21 cellular contexts compared by ENCODE assay signal in genomic region chr4:20393486-20394100, GRCh38.
DNase-seq lines count a peak whose midpoint lies in the region; ATAC-seq and TF ChIP-seq lines count a peak whose summit lies in the region.
"Had no signal": no experiment of that assay in that cellular context is flagged by ENCODE, and none has a peak within 500 bp of the region (broad histone marks: within the 10 kb centered on the region; RNA-seq: fewer than 3 reads in every experiment).

No MANE protein-coding gene starts in this region.

- peak; percentile 54 for DNase-seq in A673 (ENCODE audit: low spot score)
- DNase-seq in GM23338 (ENCODE audit: low spot score), result no peak
- no peak for DNase-seq in adipocyte (ENCODE audit: low read depth)
- no peak for DNase-seq in body of pancreas
- no peak for DNase-seq in activated T-helper 2 cell treated with anti-CD3 and anti-CD28 coated beads, Interferon-gamma antibody, Interleukin-2, Interleukin-4, amounts not matched to agents 10 μg/mL and 5 μg/mL and 100 μg/mL, durations not matched to agents 14 hours and 24 hours and 36 hours (ENCODE audit: low spot score)
- no peak for DNase-seq in heart left ventricle
- DNase-seq: ACHN; activated CD4-positive, alpha-beta T cell treated with anti-CD3 and anti-CD28 coated beads for 36 hours; cortex of kidney; DMS 273 treated with DMSO at 0.1 percent for 48 hours; kidney; NCI-H1105; NCI-H524 treated with DMSO at 0.1 percent for 48 hours; Right ventricle myocardium superior; stimulated activated CD4-positive, alpha-beta T cell treated with anti-CD3 and anti-CD28 coated beads, Interleukin-15, amount 100 ng/mL, for 24 hours; T-cell had no signal

- H3K4me1 Mint-ChIP-seq in GM23338, result peaks cover 18% of the 10 kb centered on the region
- H3K4me1 Mint-ChIP-seq in activated T-helper 2 cell treated with anti-CD3 and anti-CD28 coated beads, Interferon-gamma antibody, Interleukin-2, Interleukin-4, amounts not matched to agents 10 μg/mL and 5 μg/mL and 100 μg/mL, durations not matched to agents 14 hours and 24 hours and 36 hours (ENCODE audit: low read depth), result no peaks in the 10 kb centered on the region
- H3K4me1 Mint-ChIP-seq: activated CD4-positive, alpha-beta T cell treated with anti-CD3 and anti-CD28 coated beads for 36 hours; T-cell had no signal

- no peaks in the 10 kb centered on the region for H3K36me3 Mint-ChIP-seq in GM23338 (ENCODE audit: low read depth)
- H3K36me3 Mint-ChIP-seq in activated T-helper 2 cell treated with anti-CD3 and anti-CD28 coated beads, Interferon-gamma antibody, Interleukin-2, Interleukin-4, amounts not matched to agents 10 μg/mL and 5 μg/mL and 100 μg/mL, durations not matched to agents 14 hours and 24 hours and 36 hours (ENCODE audit: low read depth), result no peaks in the 10 kb centered on the region
- H3K36me3 Mint-ChIP-seq: activated naive CD4-positive, alpha-beta T cell treated with anti-CD3 and anti-CD28 coated beads, Interleukin-2, amount 50 U/mL, for 72 hours; brain; T-cell had no signal

- BruUV-seq in A673 (replicated peaks; lab: Mats Ljungman, UMichigan), result no TSS peak

- ATAC-seq in GM23338 (no peak), body of pancreas (no peak), heart left ventricle (no peak), HG02642 (IDR thresholded peaks at IDR 0.05; ENCODE audit: poor library complexity, unreplicated experiment) (no peak)
- ATAC-seq: activated CD4-positive, alpha-beta T cell treated with anti-CD3 and anti-CD28 coated beads for 36 hours; activated naive CD4-positive, alpha-beta T cell treated with anti-CD3 and anti-CD28 coated beads, Interleukin-2, amount 50 U/mL, for 72 hours; T-cell had no signal

- no peaks in the 10 kb centered on the region for H3K9me2 ChIP-seq in GM23338 (ENCODE audit: insufficient read depth)

- no peak overlapping the region for H3K4me2 ChIP-seq in GM23338

- 58 to 66% methylated on average over 5 of the region's 5 CpGs for WGBS in body of pancreas, 2 donors
- WGBS in heart left ventricle, 4 donors, result 69 to 77% (median 74%) methylated on average over 5 of the region's 5 CpGs

- no peaks in the 10 kb centered on the region for H3K27me3 Mint-ChIP-seq in GM23338 (ENCODE audit: insufficient read depth, low read depth, poor library complexity)
- no peaks in the 10 kb centered on the region for H3K27me3 Mint-ChIP-seq in activated T-helper 2 cell treated with anti-CD3 and anti-CD28 coated beads, Interferon-gamma antibody, Interleukin-2, Interleukin-4, amounts not matched to agents 10 μg/mL and 5 μg/mL and 100 μg/mL, durations not matched to agents 14 hours and 24 hours and 36 hours (ENCODE audit: low read depth)
- H3K27me3 Mint-ChIP-seq: activated CD4-positive, alpha-beta T cell treated with anti-CD3 and anti-CD28 coated beads for 36 hours; brain; T-cell had no signal

- H3K4me3 ChIP-seq in A673 (ENCODE audit: low read depth, low read length, poor library complexity, severe bottlenecking) (no peak overlapping the region), GM23338 (no peak overlapping the region), adipocyte (ENCODE audit: low read length) (peak overlapping the region; percentile 24), body of pancreas (no peak overlapping the region), heart left ventricle (no peak overlapping the region)
- H3K4me3 ChIP-seq: right atrium auricular region had no signal

- H3K36me3 ChIP-seq in A673 (ENCODE audit: insufficient read depth, low read length, poor library complexity, severe bottlenecking) (no peaks in the 10 kb centered on the region), GM23338 (ENCODE audit: insufficient read depth) (no peaks in the 10 kb centered on the region), adipocyte (ENCODE audit: control insufficient read depth, insufficient read depth, low read length, severe bottlenecking) (no peaks in the 10 kb centered on the region), body of pancreas (replicated peaks in 1 of 2; ENCODE audit: insufficient read depth in 1 of 2, low read depth in 2 of 2) (no peaks in the 10 kb centered on the region), heart left ventricle (no peaks in the 10 kb centered on the region)
- H3K36me3 ChIP-seq: right atrium auricular region had no signal

- no peak for TF ChIP-seq CTCF in A673 (conservative IDR thresholded peaks at IDR 0.05; ENCODE audit: low read depth, low read length)
- no peak for TF ChIP-seq CTCF in GM23338 (conservative IDR thresholded peaks at IDR 0.05; ENCODE audit: low read depth in 2 of 2)
- no peak for TF ChIP-seq CTCF in body of pancreas (IDR thresholded peaks at IDR 0.05)
- no peak for TF ChIP-seq CTCF in heart left ventricle (IDR thresholded peaks at IDR 0.05)

- POLR2A ChIA-PET in A673 (lab: Charles Lee; ENCODE audit: low non-redundant PET), result no interaction called here

- peaks cover 18% of the 10 kb centered on the region for H3K4me1 ChIP-seq in A673 (ENCODE audit: insufficient read depth, low read length, poor library complexity, severe bottlenecking)
- peaks cover 5% of the 10 kb centered on the region for H3K4me1 ChIP-seq in GM23338 (ENCODE audit: insufficient read depth)
- H3K4me1 ChIP-seq in adipocyte (ENCODE audit: control insufficient read depth, insufficient read depth, low read length), result peaks cover 15% of the 10 kb centered on the region
- H3K4me1 ChIP-seq in body of pancreas, result no peaks in the 10 kb centered on the region
- no peaks in the 10 kb centered on the region for H3K4me1 ChIP-seq in heart left ventricle
- H3K4me1 ChIP-seq: right atrium auricular region had no signal

- no peaks in the 10 kb centered on the region for H3K9me3 ChIP-seq in A673 (ENCODE audit: low read depth, low read length, poor library complexity, severe bottlenecking)
- H3K9me3 ChIP-seq in adipocyte (ENCODE audit: control insufficient read depth, low read length), result no peaks in the 10 kb centered on the region
- H3K9me3 ChIP-seq in body of pancreas, result no peaks in the 10 kb centered on the region
- no peaks in the 10 kb centered on the region for H3K9me3 ChIP-seq in heart left ventricle
- H3K9me3 ChIP-seq: right atrium auricular region had no signal

- CTCF ChIA-PET in A673 (lab: Charles Lee), result no interaction called here

- intact Hi-C loops in A673 (cut with micrococcal nuclease; ENCODE audit: unreplicated experiment) (no loop called here), body of pancreas (cut with DNase I) (no loop called here), heart left ventricle (cut with DNase I) (no loop called here)
- intact Hi-C loops in activated T-helper 2 cell treated with anti-CD3 and anti-CD28 coated beads, Interferon-gamma antibody, Interleukin-2, Interleukin-4, amounts not matched to agents 10 μg/mL and 5 μg/mL and 100 μg/mL, durations not matched to agents 14 hours and 24 hours and 36 hours (cut with micrococcal nuclease), result no loop called here

- peak overlapping the region; percentile 64; the same call in 1 of the 2 replicates for H3K27ac Mint-ChIP-seq in GM23338
- no peak overlapping the region for H3K27ac Mint-ChIP-seq in activated T-helper 2 cell treated with anti-CD3 and anti-CD28 coated beads, Interferon-gamma antibody, Interleukin-2, Interleukin-4, amounts not matched to agents 10 μg/mL and 5 μg/mL and 100 μg/mL, durations not matched to agents 14 hours and 24 hours and 36 hours
- H3K27ac Mint-ChIP-seq: activated CD4-positive, alpha-beta T cell treated with anti-CD3 and anti-CD28 coated beads for 36 hours; activated naive CD4-positive, alpha-beta T cell treated with anti-CD3 and anti-CD28 coated beads, Interleukin-2, amount 50 U/mL, for 72 hours; T-cell had no signal

- H3K27me3 ChIP-seq in A673 (replicated peaks; ENCODE audit: insufficient read depth, low read depth, low read length, poor library complexity), result no peaks in the 10 kb centered on the region
- no peaks in the 10 kb centered on the region for H3K27me3 ChIP-seq in GM23338 (ENCODE audit: insufficient read depth)
- no peaks in the 10 kb centered on the region for H3K27me3 ChIP-seq in adipocyte (replicated peaks; ENCODE audit: control insufficient read depth, insufficient read depth, low read length)
- H3K27me3 ChIP-seq in layer of hippocampus (ENCODE audit: control insufficient read depth, insufficient read depth, low read length), result no peaks in the 10 kb centered on the region
- peaks cover 0 to 3% of the 10 kb centered on the region in 2 donors for H3K27me3 ChIP-seq in body of pancreas
- H3K27me3 ChIP-seq in heart left ventricle, result no peaks in the 10 kb centered on the region
- H3K27me3 ChIP-seq: right atrium auricular region had no signal

- TF ChIP-seq POLR2A in body of pancreas (IDR thresholded peaks at IDR 0.05) (no peak), heart left ventricle (IDR thresholded peaks at IDR 0.05) (no peak)

- no peak overlapping the region for H2AFZ ChIP-seq in GM23338

- no peaks in the 10 kb centered on the region for H4K20me1 ChIP-seq in GM23338 (replicated peaks; ENCODE audit: insufficient read depth)

- no peaks in the 10 kb centered on the region for H3K9me3 Mint-ChIP-seq in GM23338
- H3K9me3 Mint-ChIP-seq in activated T-helper 2 cell treated with anti-CD3 and anti-CD28 coated beads, Interferon-gamma antibody, Interleukin-2, Interleukin-4, amounts not matched to agents 10 μg/mL and 5 μg/mL and 100 μg/mL, durations not matched to agents 14 hours and 24 hours and 36 hours, result no peaks in the 10 kb centered on the region
- H3K9me3 Mint-ChIP-seq: activated naive CD4-positive, alpha-beta T cell treated with anti-CD3 and anti-CD28 coated beads, Interleukin-2, amount 50 U/mL, for 72 hours; brain; T-cell had no signal

- no peak overlapping the region for H3K9ac ChIP-seq in adipocyte (ENCODE audit: low read length)

- H3K4me3 Mint-ChIP-seq in GM23338, result no peak overlapping the region
- no peak overlapping the region for H3K4me3 Mint-ChIP-seq in activated T-helper 2 cell treated with anti-CD3 and anti-CD28 coated beads, Interferon-gamma antibody, Interleukin-2, Interleukin-4, amounts not matched to agents 10 μg/mL and 5 μg/mL and 100 μg/mL, durations not matched to agents 14 hours and 24 hours and 36 hours (ENCODE audit: low read depth)
- H3K4me3 Mint-ChIP-seq: activated CD4-positive, alpha-beta T cell treated with anti-CD3 and anti-CD28 coated beads for 36 hours; T-cell had no signal

- H3K79me2 ChIP-seq in GM23338 (replicated peaks; ENCODE audit: insufficient read depth), result no peaks in the 10 kb centered on the region

- no peak overlapping the region for H3K27ac ChIP-seq in A673 (ENCODE audit: low read depth, low read length, poor library complexity, severe bottlenecking)
- H3K27ac ChIP-seq in GM23338 (ENCODE audit: low read depth), result no peak overlapping the region
- peak overlapping the region; percentile 15 for H3K27ac ChIP-seq in layer of hippocampus (ENCODE audit: low read depth, low read length)
- H3K27ac ChIP-seq in body of pancreas, result no peak overlapping the region
- H3K27ac ChIP-seq in heart left ventricle, result no peak overlapping the region
- H3K27ac ChIP-seq: right atrium auricular region had no signal

- H3F3A ChIP-seq in GM23338 (replicated peaks; ENCODE audit: low read depth), result no peaks in the 10 kb centered on the region
